16 cellular contexts compared by ENCODE assay signal in the genomic region with DNA sequence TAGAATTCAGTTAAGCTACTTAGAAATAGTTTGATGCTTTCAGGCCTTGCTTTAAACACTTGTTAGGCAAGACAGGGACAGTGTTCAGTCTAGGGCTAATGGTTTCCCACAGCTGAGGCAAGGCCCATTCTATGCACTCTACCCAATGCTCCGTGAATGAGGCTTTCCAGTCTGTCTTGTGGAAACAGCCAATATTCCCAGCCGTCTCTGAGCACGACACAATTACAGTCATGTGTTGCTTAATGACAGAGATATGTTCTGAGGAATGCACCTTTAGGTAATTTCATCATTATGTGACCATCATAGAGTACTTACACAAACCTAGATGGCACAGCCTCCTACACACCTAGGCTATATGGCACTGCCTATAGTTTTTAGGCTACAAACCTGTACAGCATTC.
"Had no signal": no experiment of that assay in that cellular context is flagged by ENCODE, and none has a peak within 500 bp of the region (broad histone marks: within the 10 kb centered on the region; RNA-seq: fewer than 3 reads in every experiment).

No MANE protein-coding gene starts in this region.

- H3K9me3 ChIP-seq: colonic mucosa, esophagus squamous epithelium, gastroesophageal sphincter, psoas muscle had no signal

- H3K4me3 ChIP-seq: colonic mucosa, esophagus squamous epithelium, gastroesophageal sphincter, lung, psoas muscle had no signal

- H3K36me3 ChIP-seq: colonic mucosa, esophagus squamous epithelium, gastroesophageal sphincter had no signal

- H3K27ac ChIP-seq: colonic mucosa, esophagus squamous epithelium, gastroesophageal sphincter, psoas muscle had no signal

- H3K4me1 ChIP-seq: colonic mucosa, gastroesophageal sphincter, psoas muscle had no signal

- DNase-seq: colonic mucosa; effector CD4-positive, alpha-beta T cell; esophagus squamous epithelium; foreskin fibroblast; glutamatergic neuron; left colon; left ventricle myocardium superior; mesendoderm; naive B cell; psoas muscle; stimulated activated CD4-positive, alpha-beta T cell treated with anti-CD3 and anti-CD28 coated beads, Interleukin-12 subunit alpha, Interleukin-12 subunit beta, amount 100 ng/mL, for 4 hours; stimulated activated naive CD4-positive, alpha-beta T cell treated with Interleukin-2 at 50 U/mL for 16 hours had no signal

- H3K27me3 ChIP-seq: colonic mucosa, esophagus squamous epithelium, gastroesophageal sphincter had no signal

- ATAC-seq: gastroesophageal sphincter, left colon, left ventricle myocardium superior, psoas muscle, sciatic nerve had no signal

- FAIRE-seq: urothelium cell line had no signal
